ENCODE assay signal across 8 cellular contexts in genomic region chr4:78656968-78657445, GRCh38.
DNase-seq lines count a peak whose midpoint lies in the region; ATAC-seq and TF ChIP-seq lines count a peak whose summit lies in the region.

No MANE protein-coding gene starts in this region.

- H3K27me3 Mint-ChIP-seq in IgD-negative memory B cell (peaks cover 2% of the 10 kb centered on the region), neural crest cell (ENCODE audit: low read depth) (no peaks in the 10 kb centered on the region), mesothelial cell of epicardium (ENCODE audit: low read depth) (no peaks in the 10 kb centered on the region)

- H3K4me1 Mint-ChIP-seq in IgD-negative memory B cell (peaks cover 37 to 43% (median 39%) of the 10 kb centered on the region in 3 donors), neural crest cell (peaks cover 25% of the 10 kb centered on the region), mesothelial cell of epicardium (peaks cover 11% of the 10 kb centered on the region)

- peak overlapping the region in 1 of 2 donors; percentile 38 for H3K27ac ChIP-seq in coronary artery

- H3K27ac Mint-ChIP-seq in IgD-negative memory B cell, result peak overlapping the region; percentile 15 to 85 (median 83)
- peak overlapping the region in 1 of 2 donors; percentile 94 for H3K27ac Mint-ChIP-seq in activated naive CD4-positive, alpha-beta T cell treated with anti-CD3 and anti-CD28 coated beads, Interleukin-2, amount 50 U/mL, for 72 hours
- peak overlapping the region; percentile 16 for H3K27ac Mint-ChIP-seq in neural crest cell (ENCODE audit: unreplicated experiment)
- H3K27ac Mint-ChIP-seq in mesothelial cell of epicardium, result no peak overlapping the region

- ATAC-seq in GM18858 (IDR thresholded peaks at IDR 0.05; ENCODE audit: unreplicated experiment), result peak; percentile 32
- peak; percentile 51 to 71 for ATAC-seq in activated naive CD4-positive, alpha-beta T cell treated with anti-CD3 and anti-CD28 coated beads, Interleukin-2, amount 50 U/mL, for 72 hours

- H3K9me3 Mint-ChIP-seq in IgD-negative memory B cell (no peaks in the 10 kb centered on the region), neural crest cell (no peaks in the 10 kb centered on the region), mesothelial cell of epicardium (no peaks in the 10 kb centered on the region)
- no peaks in the 10 kb centered on the region for H3K9me3 Mint-ChIP-seq in activated naive CD4-positive, alpha-beta T cell treated with anti-CD3 and anti-CD28 coated beads, Interleukin-2, amount 50 U/mL, for 72 hours

- TF ChIP-seq CTCF in neural crest cell (conservative IDR thresholded peaks at IDR 0.05) (no peak), coronary artery (IDR thresholded peaks at IDR 0.05) (no peak), mesothelial cell of epicardium (IDR thresholded peaks at IDR 0.05; ENCODE audit: unreplicated experiment) (no peak)

- H3K4me3 ChIP-seq in coronary artery, result no peak overlapping the region

- DNase-seq in activated naive CD4-positive, alpha-beta T cell treated with anti-CD3 and anti-CD28 coated beads, Interleukin-2, amount 50 U/mL, for 72 hours (ENCODE audit: low spot score in 2 of 2), result no peak
- DNase-seq in neural crest cell (ENCODE audit: low read depth, low spot score), result no peak
- DNase-seq in coronary artery (ENCODE audit: low spot score), result no peak
- DNase-seq in mesothelial cell of epicardium (ENCODE audit: low spot score in 2 of 2, unreplicated experiment in 2 of 2), result no peak
- DNase-seq in iPS-NIHi7 (ENCODE audit: extremely low spot score), result no peak
- DNase-seq in HPDE6-E6E7 (ENCODE audit: extremely low spot score), result no peak

- H3K4me3 Mint-ChIP-seq in IgD-negative memory B cell, result peak overlapping the region; percentile 38 to 88 (median 62)
- no peak overlapping the region for H3K4me3 Mint-ChIP-seq in neural crest cell
- H3K4me3 Mint-ChIP-seq in mesothelial cell of epicardium, result no peak overlapping the region

- H3K36me3 Mint-ChIP-seq in IgD-negative memory B cell (no peaks in the 10 kb centered on the region), neural crest cell (ENCODE audit: low read depth) (no peaks in the 10 kb centered on the region), mesothelial cell of epicardium (no peaks in the 10 kb centered on the region)
- H3K36me3 Mint-ChIP-seq in activated naive CD4-positive, alpha-beta T cell treated with anti-CD3 and anti-CD28 coated beads, Interleukin-2, amount 50 U/mL, for 72 hours, result no peaks in the 10 kb centered on the region

Comparison
In these comparisons a context has a peak if more than half of its experiments do, and no peak if none do; other contexts are left out.
1. H3K4me3 Mint-ChIP-seq: peak in IgD-negative memory B cell (4 of 4); none in neural crest cell (single experiment) and mesothelial cell of epicardium (single experiment).